ENCODE assay signal across 26 cellular contexts in the genomic region with DNA sequence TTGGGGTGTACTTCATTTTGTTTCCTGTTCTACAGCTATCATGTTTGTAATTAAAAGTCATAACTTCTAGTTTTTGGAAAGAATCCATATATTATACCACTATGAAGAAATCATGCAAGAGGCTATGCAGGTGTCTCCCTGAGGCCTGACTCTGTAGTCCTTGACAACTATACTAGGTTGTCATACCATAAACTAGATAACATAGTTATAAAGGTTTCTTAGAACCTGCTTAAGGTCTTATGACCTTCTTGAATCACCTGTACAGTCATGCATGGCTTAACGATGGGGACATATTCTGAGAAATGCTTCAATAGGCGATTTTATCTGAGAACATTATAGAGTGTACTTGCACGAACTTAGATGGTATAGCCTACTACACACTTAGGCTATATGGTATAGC. TPM values are rescaled to one million over a fixed set of nuclear protein-coding genes. Genes with fewer than 3 reads are reported as not detected.
"Had no signal": no experiment of that assay in that cellular context is flagged by ENCODE, and none has a peak within 500 bp of the region (broad histone marks: within the 10 kb centered on the region; RNA-seq: fewer than 3 reads in every experiment).

No MANE protein-coding gene starts in this region.

- H3K4me1 ChIP-seq: SJCRH30 had no signal

- H3K27ac Mint-ChIP-seq: IgD-negative memory B cell had no signal

- H3K4me3 Mint-ChIP-seq: IgD-negative memory B cell had no signal

- DNase-seq: Kasumi-1, MM.1S, NCI-H1092 treated with DMSO at 0.1 percent for 48 hours, NCI-H1436, NCI-H187, NCI-H2029, NCI-H2081 treated with DMSO at 0.1 percent for 48 hours, NCI-H2171, NCI-H226, NCI-H446, NCI-H510A, NCI-H524 treated with DMSO at 0.1 percent for 48 hours, NCI-H69, NCI-H774, PC-3, SHP77, SJCRH30 had no signal

- H3K36me3 Mint-ChIP-seq: IgD-negative memory B cell had no signal

- H3K4me1 Mint-ChIP-seq: IgD-negative memory B cell had no signal

- H3K9ac ChIP-seq: KMS-11 had no signal

- H3K27me3 Mint-ChIP-seq: IgD-negative memory B cell had no signal

- H3K27me3 ChIP-seq: SJCRH30 had no signal

- H3K9me3 ChIP-seq: SJCRH30 had no signal

- ATAC-seq: K562, Panc1, PC-3 had no signal

- FAIRE-seq: HTR-8/SVneo, K562 had no signal

- H3K27ac ChIP-seq: HL-60, KMS-11, RWPE1, SJCRH30 had no signal

- H3K36me3 ChIP-seq: SJCRH30 had no signal

- H3K4me3 ChIP-seq: K562, SJCRH30 had no signal

- H3K4me2 ChIP-seq: KMS-11 had no signal

RNA-seq across cellular contexts. Expression of gene PWWP3B, which starts 3.2 kb away (rescaled TPM):
- total RNA-seq: K562, M059J, OCI-LY7 had no signal
- polyA plus RNA-seq: IgD-negative memory B cell, K562 had no signal
